ENCODE assay signal across 27 cellular contexts in the genomic region with DNA sequence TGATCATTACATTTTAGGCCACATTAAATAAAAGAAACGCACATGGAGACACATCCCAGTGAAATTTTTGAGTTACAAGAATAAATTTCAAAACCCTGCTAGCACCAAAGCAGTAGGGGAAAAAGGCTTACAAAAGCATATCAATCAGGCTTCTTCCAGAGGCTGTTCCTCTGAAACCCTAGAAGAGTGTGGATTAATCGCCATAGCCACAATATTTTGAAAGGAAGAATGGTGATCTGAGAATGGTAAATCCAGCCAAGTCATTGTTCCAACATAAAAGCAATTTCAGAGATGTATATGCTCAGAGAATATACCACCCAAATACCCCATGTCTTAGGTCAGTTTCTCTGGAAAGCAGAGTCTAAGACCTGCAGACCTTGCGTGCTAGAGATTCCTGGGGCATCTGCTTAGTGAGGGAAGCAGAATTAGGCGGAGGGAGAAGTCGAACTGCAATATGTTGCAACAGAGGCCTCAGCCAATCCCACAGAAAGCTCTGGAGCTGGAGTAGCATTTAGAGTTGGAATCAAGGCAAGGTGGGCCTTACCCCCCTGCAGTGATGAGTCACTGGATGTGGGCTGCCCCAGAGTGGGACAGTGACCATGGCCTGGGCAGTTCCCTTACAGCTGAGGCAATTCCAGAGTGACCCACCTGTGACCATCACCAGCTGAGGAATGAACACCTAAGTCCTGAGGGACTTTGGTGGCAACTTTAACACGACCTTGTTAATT.
"Had no signal": no experiment of that assay in that cellular context is flagged by ENCODE, and none has a peak within 500 bp of the region (broad histone marks: within the 10 kb centered on the region; RNA-seq: fewer than 3 reads in every experiment).

No MANE protein-coding gene starts in this region.

- H3K9me3 ChIP-seq: esophagus squamous epithelium, ovary, right atrium auricular region, sigmoid colon, testis, upper lobe of right lung had no signal

- H2AFZ ChIP-seq: hepatocyte had no signal

- H3K36me3 ChIP-seq: esophagus squamous epithelium, ovary, right atrium auricular region, sigmoid colon, tibial nerve, upper lobe of right lung had no signal

- H3K4me1 ChIP-seq: esophagus squamous epithelium, right atrium auricular region, sigmoid colon, testis, tibial nerve, upper lobe of right lung had no signal

- ATAC-seq: left colon; left ventricle myocardium superior; stimulated activated naive B cell treated with anti-CD40 and anti-IgM and Interleukin-4, amounts not matched to agents 10 μg/mL and 1 μg/mL and 100 μg/mL, for 72 hours; stimulated activated naive CD8-positive, alpha-beta T cell treated with anti-CD3 and anti-CD28 coated beads, Interleukin-15, amount 100 ng/mL, for 72 hours; upper lobe of right lung had no signal

- H3K4me2 ChIP-seq: hepatocyte had no signal

- H3K27me3 ChIP-seq: esophagus squamous epithelium, hepatocyte, ovary, right atrium auricular region, testis, tibial nerve, upper lobe of right lung had no signal

- H3K27ac ChIP-seq: epithelial cell of prostate, esophagus squamous epithelium, hepatocyte, ovary, right atrium auricular region, sigmoid colon, skin epidermis, testis, tibial nerve, upper lobe of right lung had no signal

- H3K4me3 ChIP-seq: esophagus squamous epithelium, hepatocyte, lung, ovary, right atrium auricular region, sigmoid colon, skin epidermis, tibial nerve, upper lobe of right lung had no signal

- FAIRE-seq: colon, endometrium had no signal

- H3K79me2 ChIP-seq: hepatocyte had no signal

- DNase-seq: cerebellar nuclear complex; dermis blood vessel endothelial cell; effector CD8-positive, alpha-beta T cell; esophagus squamous epithelium; foreskin fibroblast; head of caudate nucleus; left colon; left ventricle myocardium superior; mesenchymal stem cell; naive B cell; nucleus accumbens; ovary; sigmoid colon; stimulated activated CD4-positive, alpha-beta T cell treated with anti-CD3 and anti-CD28 coated beads, Interleukin-2, amount 100 ng/mL, for 24 hours; stimulated activated CD4-positive, alpha-beta T cell treated with anti-CD3 and anti-CD28 coated beads, Interleukin-4, amount 100 ng/mL, for 4 hours; stimulated activated naive B cell treated with anti-CD40 and anti-IgM and Interleukin-4, amounts not matched to agents 10 μg/mL and 1 μg/mL and 100 μg/mL, for 72 hours; stimulated activated naive CD8-positive, alpha-beta T cell treated with anti-CD3 and anti-CD28 coated beads, Interleukin-15, amount 100 ng/mL, for 72 hours; testis; upper lobe of right lung had no signal
